17 cellular contexts compared by ENCODE assay signal in genomic region chr7:117203205-117203604, GRCh38.
"Had no signal": no experiment of that assay in that cellular context is flagged by ENCODE, and none has a peak within 500 bp of the region (broad histone marks: within the 10 kb centered on the region; RNA-seq: fewer than 3 reads in every experiment).

No MANE protein-coding gene starts in this region.

- DNase-seq: dermis blood vessel endothelial cell; dorsolateral prefrontal cortex; effector CD4-positive, alpha-beta T cell; effector memory CD4-positive, alpha-beta T cell; heart right ventricle; hippocampal formation; left cardiac atrium; left lung; lower lobe of right lung; mesenchymal stem cell; mucosa of descending colon; naive B cell had no signal

- H3K9me3 Mint-ChIP-seq: mesothelial cell of epicardium, naive B cell had no signal

- ATAC-seq: gastroesophageal sphincter, left lung, lower lobe of right lung, mucosa of descending colon had no signal

- H3K4me3 Mint-ChIP-seq: mesothelial cell of epicardium, naive B cell had no signal

- H3K27me3 Mint-ChIP-seq: naive B cell had no signal

- H3K27me3 ChIP-seq: dorsolateral prefrontal cortex, esophagus muscularis mucosa, foreskin keratinocyte, gastroesophageal sphincter, heart right ventricle, left lung had no signal

- H3K9me3 ChIP-seq: esophagus muscularis mucosa, gastroesophageal sphincter, heart right ventricle, left lung, lower lobe of right lung, mucosa of descending colon had no signal

- H3K4me1 Mint-ChIP-seq: naive B cell had no signal

- H3K36me3 Mint-ChIP-seq: naive B cell had no signal

- H3K27ac Mint-ChIP-seq: mesothelial cell of epicardium, naive B cell had no signal

- H3K4me1 ChIP-seq: esophagus muscularis mucosa, foreskin keratinocyte, gastroesophageal sphincter, left lung, lower lobe of right lung had no signal

- H3K27ac ChIP-seq: coronary artery, esophagus muscularis mucosa, foreskin keratinocyte, gastroesophageal sphincter, heart right ventricle, left lung, lower lobe of right lung had no signal

- H3K4me3 ChIP-seq: coronary artery, dorsolateral prefrontal cortex, esophagus muscularis mucosa, gastroesophageal sphincter, heart right ventricle, left lung, lower lobe of right lung, mucosa of descending colon had no signal

- H3K36me3 ChIP-seq: left lung had no signal
